ENCODE assay signal across 32 cellular contexts in the genomic region with DNA sequence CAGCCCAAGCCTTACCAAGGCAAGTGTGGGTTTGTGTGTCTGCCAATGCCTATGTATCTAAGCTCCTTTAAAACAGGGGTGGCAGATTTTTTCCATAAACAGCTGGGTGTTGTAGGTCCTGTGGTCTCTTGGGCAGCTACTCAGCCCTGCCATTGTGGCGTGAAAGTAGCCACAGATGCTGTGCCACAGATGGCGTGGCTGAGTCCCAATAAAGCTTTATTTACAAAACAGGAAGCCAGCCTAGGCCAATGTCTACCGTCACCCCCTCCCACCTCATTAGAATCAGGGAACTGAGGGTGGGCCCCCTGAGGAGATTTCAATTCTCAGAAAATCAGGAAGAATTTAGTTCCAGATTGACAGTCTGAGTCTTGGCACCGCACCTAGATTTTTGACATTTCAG.
"Had no signal": no experiment of that assay in that cellular context is flagged by ENCODE, and none has a peak within 500 bp of the region (broad histone marks: within the 10 kb centered on the region; RNA-seq: fewer than 3 reads in every experiment).

No MANE protein-coding gene starts in this region.

- H3K36me3 ChIP-seq: adrenal gland, brain microvascular endothelial cell, breast epithelium had no signal

- DNase-seq: activated B cell treated with CpG ODN at 0.5 μM for 24 hours; activated CD4-positive, alpha-beta memory T cell treated with anti-CD3 and anti-CD28 coated beads for 36 hours; activated CD4-positive, alpha-beta T cell treated with anti-CD3 and anti-CD28 coated beads for 4 hours; activated CD4-positive, alpha-beta T cell treated with anti-CD3 and anti-CD28 coated beads, Interleukin-2, amount 10 ng/mL, durations not matched to agents 24 days and 14 days; activated CD4-positive, alpha-beta T cell treated with anti-CD3 and anti-CD28 coated beads, Interleukin-2, amount 50 U/mL, for 1 hour; activated CD4-positive, alpha-beta T cell treated with anti-CD3 and anti-CD28 coated beads, Interleukin-2, amount 50 U/mL, for 4 hours; activated CD4-positive, CD25-positive, alpha-beta regulatory T cell treated with anti-CD3 and anti-CD28 coated beads, Interleukin-2, amount 50 U/mL, for 72 hours; activated CD8-positive, alpha-beta memory T cell treated with anti-CD3 and anti-CD28 coated beads, Interleukin-2, amount 50 U/mL, for 4 hours; activated CD8-positive, alpha-beta T cell treated with anti-CD3 and anti-CD28 coated beads for 36 hours; activated effector memory CD4-positive, alpha-beta T cell treated with anti-CD3 and anti-CD28 coated beads, Interleukin-2, amount 50 U/mL, for 16 hours; activated gamma-delta T cell treated with Interleukin-2 at 50 U/mL for 16 hours; activated naive CD4-positive, alpha-beta T cell; activated naive CD4-positive, alpha-beta T cell treated with anti-CD3 and anti-CD28 coated beads for 36 hours; activated naive CD4-positive, alpha-beta T cell treated with anti-CD3 and anti-CD28 coated beads, Interleukin-2, amount 50 U/mL, for 16 hours; activated naive CD8-positive, alpha-beta T cell treated with anti-CD3 and anti-CD28 coated beads for 36 hours; activated T-cell treated with anti-CD3 and anti-CD28 coated beads for 4 hours; activated T-cell treated with anti-CD3 and anti-CD28 coated beads, Interleukin-2, amount 50 U/mL, for 1 hour; activated T-cell treated with anti-CD3 and anti-CD28 coated beads, Interleukin-2, amount 50 U/mL, for 4 hours; activated T-cell treated with anti-CD3 and anti-CD28 coated beads, Interleukin-2, amount 50 U/mL, for 72 hours; adrenal gland; amniotic stem cell; aorta; body of pancreas; brain microvascular endothelial cell; central memory CD4-positive, alpha-beta T cell; T-helper 1 cell; T-helper 2 cell; T-helper 9 cell had no signal

- H3K4me1 ChIP-seq: adrenal gland, body of pancreas, breast epithelium had no signal

- ATAC-seq: activated CD8-positive, alpha-beta T cell treated with anti-CD3 and anti-CD28 coated beads for 36 hours; activated naive CD4-positive, alpha-beta T cell treated with anti-CD3 and anti-CD28 coated beads, Interleukin-2, amount 50 U/mL, for 72 hours; activated T-cell treated with anti-CD3 and anti-CD28 coated beads, Interleukin-2, amount 50 U/mL, for 4 hours; activated T-cell treated with anti-CD3 and anti-CD28 coated beads, Interleukin-2, amount 50 U/mL, for 72 hours; activated T-helper 17 cell treated with anti-CD3 and anti-CD28 coated beads, Interleukin-2, amount 50 U/mL, for 72 hours; body of pancreas had no signal

- H3K9me3 ChIP-seq: adrenal gland, body of pancreas, breast epithelium had no signal

- H3K27ac ChIP-seq: adrenal gland, body of pancreas, brain microvascular endothelial cell, breast epithelium, VCaP had no signal

- H3K27me3 ChIP-seq: adrenal gland, brain microvascular endothelial cell had no signal

- H3K4me3 ChIP-seq: adrenal gland, body of pancreas, breast epithelium had no signal
